ENCODE assay signal across 8 cellular contexts in the genomic region with DNA sequence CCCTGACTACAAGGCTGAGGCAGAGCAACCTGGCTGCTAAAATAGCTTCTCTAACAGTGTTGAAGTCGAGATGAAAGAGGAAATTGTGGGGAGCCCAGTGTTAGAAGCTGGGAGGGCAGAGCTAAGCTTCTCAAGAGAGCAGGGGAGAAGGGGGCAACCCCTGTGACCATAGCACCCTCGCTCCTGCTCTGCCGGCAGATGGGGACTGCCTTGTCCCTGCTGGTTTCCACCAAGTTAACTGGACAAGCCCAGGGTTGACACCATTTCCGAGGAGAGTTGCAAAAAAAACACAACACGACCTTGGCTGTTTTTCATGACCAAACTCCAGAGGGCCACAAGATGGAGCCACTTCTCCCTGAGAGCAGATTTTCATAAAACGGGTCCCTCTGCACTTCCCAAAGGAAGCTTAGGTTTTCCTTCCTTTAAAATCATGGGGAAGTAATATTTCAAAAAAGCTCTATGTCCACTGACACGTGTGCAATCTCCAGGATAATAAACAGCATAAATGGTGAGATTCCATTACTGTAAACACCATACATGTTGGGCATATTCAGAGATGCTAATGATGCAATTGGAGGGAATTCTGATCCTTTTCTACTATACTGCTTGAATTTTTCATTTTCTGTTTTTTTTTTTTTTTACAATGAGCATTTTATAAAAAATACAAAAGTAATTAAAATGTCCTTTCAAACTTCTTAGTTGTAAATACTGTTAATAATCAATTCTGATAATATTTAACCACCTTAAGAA.
DNase-seq lines count a peak whose midpoint lies in the region; ATAC-seq, FAIRE-seq and TF ChIP-seq lines count a peak whose summit lies in the region.

No MANE protein-coding gene starts in this region.

- peak overlapping the region; percentile 62 to 79 for H3K27ac Mint-ChIP-seq in natural killer cell

- H3K4me1 Mint-ChIP-seq in natural killer cell: peaks cover 63 to 72% of the 10 kb centered on the region in 2 donors

- H3K27me3 Mint-ChIP-seq in natural killer cell (ENCODE audit: low read depth in 2 of 2): no peaks in the 10 kb centered on the region

- peaks cover 7% of the 10 kb centered on the region for H3K36me3 Mint-ChIP-seq in natural killer cell

- H3K36me3 ChIP-seq in bronchial epithelial cell (ENCODE audit: control insufficient read depth, insufficient read depth, low read length): peaks cover 1% of the 10 kb centered on the region

- TF ChIP-seq CTCF in NB4 (IDR thresholded peaks at IDR 0.05; ENCODE audit: low read depth, low read length) (peak; percentile 29), bronchial epithelial cell (IDR thresholded peaks at IDR 0.05; ENCODE audit: insufficient read depth, low read length, severe bottlenecking) (peak; percentile 35), natural killer cell (IDR thresholded peaks at IDR 0.05) (peak; percentile 71)

- ATAC-seq in natural killer cell (peak; percentile 71 to 87 (median 81)), GM19395 (IDR thresholded peaks at IDR 0.05; ENCODE audit: unreplicated experiment) (no peak), HG03095 (IDR thresholded peaks at IDR 0.05; ENCODE audit: unreplicated experiment) (no peak)

- no peaks in the 10 kb centered on the region for H3K9me3 Mint-ChIP-seq in natural killer cell

- FAIRE-seq in bronchial epithelial cell (lab: Jason Lieb, UNC): no peak

- no peaks in the 10 kb centered on the region for H3K27me3 ChIP-seq in bronchial epithelial cell (ENCODE audit: control insufficient read depth, insufficient read depth, low read length)

- H3K4me3 ChIP-seq in NB4 (ENCODE audit: low read depth, low read length): no peak overlapping the region
- H3K4me3 ChIP-seq in bronchial epithelial cell (ENCODE audit: low read depth, low read length): no peak overlapping the region

- peak; percentile 29 for DNase-seq in activated gamma-delta T cell treated with Interleukin-2 at 50 U/mL for 16 hours
- no peak for DNase-seq in activated gamma-delta T cell (lab: John Stamatoyannopoulos, UW)
- DNase-seq in NB4 (ENCODE audit: low read depth): peak; percentile 14
- peak; percentile 11 for DNase-seq in bronchial epithelial cell (ENCODE audit: low read depth)
- peak; percentile 42 for DNase-seq in natural killer cell
- no peak for DNase-seq in mesenteric fat pad (ENCODE audit: low spot score)

- intact Hi-C loops in natural killer cell (cut with micrococcal nuclease): loop anchor here (1.0 to 10.0 kb wide), 8 partner anchors 58 to 569 kb away; a partner anchor contains a TSS

- TF ChIP-seq POLR2A in NB4 (IDR thresholded peaks at IDR 0.05; ENCODE audit: extremely low read depth, insufficient read length): no peak

- H3K4me3 Mint-ChIP-seq in natural killer cell: peak overlapping the region; percentile 82

Comparison
In these comparisons a context has a peak if more than half of its experiments do, and no peak if none do; other contexts are left out.
1. DNase-seq: peak in activated gamma-delta T cell treated with Interleukin-2 at 50 U/mL for 16 hours (single experiment), NB4 (single experiment), bronchial epithelial cell (single experiment) and natural killer cell (single experiment); none in activated gamma-delta T cell (single experiment) and mesenteric fat pad (single experiment).
2. ATAC-seq: peak in natural killer cell (3 of 3); none in GM19395 (single experiment) and HG03095 (single experiment).
3. Peak in every context shown above with its lines, with median percentiles within 50 percentile points of each other: CTCF ChIP-seq.